ENCODE assay signal across 21 cellular contexts in genomic region chr5:133071983-133072531, GRCh38. TPM values are rescaled to one million over a fixed set of nuclear protein-coding genes. Genes with fewer than 3 reads are reported as not detected.
DNase-seq lines count a peak whose midpoint lies in the region; ATAC-seq, FAIRE-seq and TF ChIP-seq lines count a peak whose summit lies in the region.
"Had no signal": no experiment of that assay in that cellular context is flagged by ENCODE, and none has a peak within 500 bp of the region (broad histone marks: within the 10 kb centered on the region; RNA-seq: fewer than 3 reads in every experiment).

No MANE protein-coding gene starts in this region.

- H3K9me2 ChIP-seq in GM23338 (ENCODE audit: insufficient read depth) = no peaks in the 10 kb centered on the region

- H3K79me2 ChIP-seq in GM23338 (replicated peaks; ENCODE audit: insufficient read depth) = peaks cover 100% of the 10 kb centered on the region

- H3K4me2 ChIP-seq in GM23338 = peak overlapping the region; percentile 44; the same call in 1 of the 2 replicates

- H3K4me1 Mint-ChIP-seq in GM23338 (peaks cover 19% of the 10 kb centered on the region), nephron progenitor cell (peaks cover 7% of the 10 kb centered on the region)
- peaks cover 23% of the 10 kb centered on the region for H3K4me1 Mint-ChIP-seq in central memory CD8-positive, alpha-beta T cell
- H3K4me1 Mint-ChIP-seq: nephron had no signal

- peaks cover 22% of the 10 kb centered on the region for H3K4me1 ChIP-seq in GM23338 (ENCODE audit: insufficient read depth)

- peaks cover 61% of the 10 kb centered on the region for H4K20me1 ChIP-seq in GM23338 (replicated peaks; ENCODE audit: insufficient read depth)

- H3K9me3 Mint-ChIP-seq in GM23338 = no peaks in the 10 kb centered on the region; the same call in 2 of the 3 replicates
- H3K9me3 Mint-ChIP-seq in central memory CD8-positive, alpha-beta T cell = no peaks in the 10 kb centered on the region
- no peaks in the 10 kb centered on the region for H3K9me3 Mint-ChIP-seq in nephron progenitor cell
- H3K9me3 Mint-ChIP-seq: nephron had no signal

- H3K27ac ChIP-seq in GM23338 (ENCODE audit: low read depth) = peak overlapping the region; percentile 78; the same call in 1 of the 2 replicates
- H3K27ac ChIP-seq: esophagus muscularis mucosa had no signal

- H2AFZ ChIP-seq in GM23338 = no peak overlapping the region

- FAIRE-seq in HTR-8/SVneo (lab: Jason Lieb, UNC) = peak; percentile 4

- H3K27me3 Mint-ChIP-seq in GM23338 (ENCODE audit: insufficient read depth, low read depth, poor library complexity) (peaks cover 7% of the 10 kb centered on the region), nephron progenitor cell (ENCODE audit: low read depth, poor library complexity) (no peaks in the 10 kb centered on the region)
- no peaks in the 10 kb centered on the region for H3K27me3 Mint-ChIP-seq in central memory CD8-positive, alpha-beta T cell
- H3K27me3 Mint-ChIP-seq: activated CD8-positive, alpha-beta memory T cell treated with anti-CD3 and anti-CD28 coated beads, Interleukin-2, amount 10 ng/mL, durations not matched to agents 7 days and 5 days had no signal

- peaks cover 73% of the 10 kb centered on the region for H3K36me3 ChIP-seq in GM23338 (ENCODE audit: insufficient read depth)

- peaks cover 90% of the 10 kb centered on the region for H3K36me3 Mint-ChIP-seq in GM23338 (ENCODE audit: low read depth)
- peaks cover 67% of the 10 kb centered on the region for H3K36me3 Mint-ChIP-seq in central memory CD8-positive, alpha-beta T cell (ENCODE audit: insufficient read depth)
- peaks cover 86% of the 10 kb centered on the region for H3K36me3 Mint-ChIP-seq in nephron progenitor cell (ENCODE audit: low read depth)

- no peak overlapping the region for H3K4me3 ChIP-seq in GM23338
- H3K4me3 ChIP-seq: esophagus muscularis mucosa, MG63 had no signal

- DNase-seq in GM23338 (ENCODE audit: low spot score) = peak; percentile 21
- no peak for DNase-seq in HTR-8/SVneo (ENCODE audit: insufficient read length, low spot score)
- DNase-seq in central memory CD8-positive, alpha-beta T cell (ENCODE audit: low spot score in 2 of 2) = no peak
- DNase-seq in nephron progenitor cell = no peak
- DNase-seq in islet precursor cell = no peak
- no peak for DNase-seq in stimulated activated CD4-positive, alpha-beta T cell treated with anti-CD3 and anti-CD28 coated beads, Interleukin-15, amount 100 ng/mL, for 24 hours
- DNase-seq in cerebellar nuclear complex (lab: John Stamatoyannopoulos, UW) = no peak
- DNase-seq: activated CD8-positive, alpha-beta memory T cell treated with anti-CD3 and anti-CD28 coated beads, Interleukin-2, amount 10 ng/mL, durations not matched to agents 7 days and 5 days; activated effector memory CD4-positive, alpha-beta T cell treated with Interleukin-2 at 50 U/mL for 16 hours; Caco-2; central memory CD4-positive, alpha-beta T cell; H7; IMR-90; MG63; midbrain; NCI-H1694; NCI-H69; stimulated activated CD4-positive, alpha-beta T cell treated with anti-CD3 and anti-CD28 coated beads, Interleukin-1b, Interleukin-23, amount 100 ng/mL, for 48 hours; stimulated activated naive CD4-positive, alpha-beta T cell treated with Interleukin-2 at 50 U/mL for 16 hours had no signal

- H3K27ac Mint-ChIP-seq in GM23338 = peak overlapping the region; percentile 85
- peak overlapping the region; percentile 22 for H3K27ac Mint-ChIP-seq in central memory CD8-positive, alpha-beta T cell (ENCODE audit: low read depth)
- H3K27ac Mint-ChIP-seq in nephron progenitor cell = peak overlapping the region; percentile 73
- H3K27ac Mint-ChIP-seq: activated CD8-positive, alpha-beta memory T cell treated with anti-CD3 and anti-CD28 coated beads, Interleukin-2, amount 10 ng/mL, durations not matched to agents 7 days and 5 days; nephron had no signal

- H3K27me3 ChIP-seq in GM23338 (ENCODE audit: insufficient read depth) = no peaks in the 10 kb centered on the region
- H3K27me3 ChIP-seq: esophagus muscularis mucosa, MG63 had no signal

- TF ChIP-seq CTCF in GM23338 (conservative IDR thresholded peaks at IDR 0.05; ENCODE audit: low read depth in 2 of 2) = no peak
- no peak for TF ChIP-seq CTCF in nephron progenitor cell (IDR thresholded peaks at IDR 0.05)

- ATAC-seq in GM23338 = peak; percentile 71
- no peak for ATAC-seq in central memory CD8-positive, alpha-beta T cell (replicated peaks; ENCODE audit: extremely low read depth, poor library complexity, severe bottlenecking)
- ATAC-seq: activated CD8-positive, alpha-beta memory T cell treated with anti-CD3 and anti-CD28 coated beads, Interleukin-2, amount 10 ng/mL, durations not matched to agents 7 days and 5 days had no signal

- H3K4me3 Mint-ChIP-seq in GM23338 (no peak overlapping the region), nephron progenitor cell (no peak overlapping the region)
- no peak overlapping the region for H3K4me3 Mint-ChIP-seq in central memory CD8-positive, alpha-beta T cell
- H3K4me3 Mint-ChIP-seq: activated CD8-positive, alpha-beta memory T cell treated with anti-CD3 and anti-CD28 coated beads, Interleukin-2, amount 10 ng/mL, durations not matched to agents 7 days and 5 days; nephron had no signal

- 0 out of 2 replicates have a peak, but pooled peaks cover 3% of the 10 kb centered on the region for H3F3A ChIP-seq in GM23338 (replicated peaks; ENCODE audit: low read depth)

TF ChIP-seq in GM23338, 12 proteins besides CTCF, POLR2A, EP300 and RAD21:
- TF ChIP-seq CREB1 (CRISPR knock-in tag; IDR thresholded peaks at IDR 0.05; ENCODE audit: low read depth) (no peak), STAT1 (IDR thresholded peaks at IDR 0.05; ENCODE audit: unreplicated experiment) (no peak), ZNF114 (CRISPR knock-in tag; IDR thresholded peaks at IDR 0.05) (no peak), POLR2AphosphoS5 (IDR thresholded peaks at IDR 0.05; ENCODE audit: low read depth) (no peak), EZH2 (IDR thresholded peaks at IDR 0.05; ENCODE audit: low read depth, unreplicated experiment) (no peak), ZNF331 (CRISPR knock-in tag; IDR thresholded peaks at IDR 0.05; ENCODE audit: low read depth) (no peak)
- TF ChIP-seq, protein P1, sequence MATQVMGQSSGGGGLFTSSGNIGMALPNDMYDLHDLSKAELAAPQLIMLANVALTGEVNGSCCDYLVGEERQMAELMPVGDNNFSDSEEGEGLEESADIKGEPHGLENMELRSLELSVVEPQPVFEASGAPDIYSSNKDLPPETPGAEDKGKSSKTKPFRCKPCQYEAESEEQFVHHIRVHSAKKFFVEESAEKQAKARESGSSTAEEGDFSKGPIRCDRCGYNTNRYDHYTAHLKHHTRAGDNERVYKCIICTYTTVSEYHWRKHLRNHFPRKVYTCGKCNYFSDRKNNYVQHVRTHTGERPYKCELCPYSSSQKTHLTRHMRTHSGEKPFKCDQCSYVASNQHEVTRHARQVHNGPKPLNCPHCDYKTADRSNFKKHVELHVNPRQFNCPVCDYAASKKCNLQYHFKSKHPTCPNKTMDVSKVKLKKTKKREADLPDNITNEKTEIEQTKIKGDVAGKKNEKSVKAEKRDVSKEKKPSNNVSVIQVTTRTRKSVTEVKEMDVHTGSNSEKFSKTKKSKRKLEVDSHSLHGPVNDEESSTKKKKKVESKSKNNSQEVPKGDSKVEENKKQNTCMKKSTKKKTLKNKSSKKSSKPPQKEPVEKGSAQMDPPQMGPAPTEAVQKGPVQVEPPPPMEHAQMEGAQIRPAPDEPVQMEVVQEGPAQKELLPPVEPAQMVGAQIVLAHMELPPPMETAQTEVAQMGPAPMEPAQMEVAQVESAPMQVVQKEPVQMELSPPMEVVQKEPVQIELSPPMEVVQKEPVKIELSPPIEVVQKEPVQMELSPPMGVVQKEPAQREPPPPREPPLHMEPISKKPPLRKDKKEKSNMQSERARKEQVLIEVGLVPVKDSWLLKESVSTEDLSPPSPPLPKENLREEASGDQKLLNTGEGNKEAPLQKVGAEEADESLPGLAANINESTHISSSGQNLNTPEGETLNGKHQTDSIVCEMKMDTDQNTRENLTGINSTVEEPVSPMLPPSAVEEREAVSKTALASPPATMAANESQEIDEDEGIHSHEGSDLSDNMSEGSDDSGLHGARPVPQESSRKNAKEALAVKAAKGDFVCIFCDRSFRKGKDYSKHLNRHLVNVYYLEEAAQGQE (IDR thresholded peaks at IDR 0.05; ENCODE audit: unreplicated experiment) = no peak

RNA-seq across cellular contexts. Expression of gene HSPA4, which starts 20.2 kb away (rescaled TPM):
- 340 and 371 TPM in 2 replicates for total RNA-seq in GM23338 (2014; rRNA removed; shearing (Covaris generic))
- 288 and 343 TPM in 2 replicates for polyA plus RNA-seq in GM23338 (2016; fragmentation: Nextera tagmentation; extraction: Ambion mirVana)

RNA-seq across cellular contexts. Expression of gene ZCCHC10, which starts 45.7 kb away (rescaled TPM):
- 25.3 and 29.2 TPM in 2 replicates for total RNA-seq in GM23338 (2014; rRNA removed; shearing (Covaris generic))
- polyA plus RNA-seq in GM23338 (2016; fragmentation: Nextera tagmentation; extraction: Ambion mirVana) = 86.0 and 90.1 TPM in 2 replicates

Comparison
In these comparisons a context has a peak if more than half of its experiments do, and no peak if none do; other contexts are left out.
1. H3K27ac Mint-ChIP-seq: peak in every context shown above with its lines; median percentile 85 in GM23338; 73 in nephron progenitor cell; 22 in central memory CD8-positive, alpha-beta T cell.